ENCODE assay signal across 16 cellular contexts in genomic region chr5:2916076-2916682, GRCh38.
DNase-seq lines count a peak whose midpoint lies in the region; ATAC-seq and TF ChIP-seq lines count a peak whose summit lies in the region.
"Had no signal": no experiment of that assay in that cellular context is flagged by ENCODE, and none has a peak within 500 bp of the region (broad histone marks: within the 10 kb centered on the region; RNA-seq: fewer than 3 reads in every experiment).

No MANE protein-coding gene starts in this region.

- no peaks in the 10 kb centered on the region for H3K9me2 ChIP-seq in GM23338 (ENCODE audit: insufficient read depth)

- TF ChIP-seq POLR2A in spleen (IDR thresholded peaks at IDR 0.05) = no peak

- peak; percentile 18 for TF ChIP-seq CTCF in CD4-positive, alpha-beta T cell (IDR thresholded peaks at IDR 0.05)
- TF ChIP-seq CTCF in GM23338 (conservative IDR thresholded peaks at IDR 0.05; ENCODE audit: low read depth in 2 of 2) = no peak
- no peak for TF ChIP-seq CTCF in spleen (IDR thresholded peaks at IDR 0.05 in 8 of 11, conservative IDR thresholded peaks at IDR 0.05 in 3 of 11)

- CTCF ChIA-PET in CD4-positive, alpha-beta T cell (lab: Charles Lee) = no interaction called here
- CTCF ChIA-PET in HEK293T (lab: Yijun Ruan, JAX) = no interaction called here

- no peaks in the 10 kb centered on the region for H4K20me1 ChIP-seq in GM23338 (replicated peaks; ENCODE audit: insufficient read depth)

- H3K4me2 ChIP-seq in GM23338 = peak overlapping the region; percentile 34
- H3K4me2 ChIP-seq: A549 had no signal

- H3K4me1 Mint-ChIP-seq in CD4-positive, alpha-beta T cell (ENCODE audit: low read depth) = no peaks in the 10 kb centered on the region
- peaks cover 35% of the 10 kb centered on the region for H3K4me1 Mint-ChIP-seq in GM23338

- no peak for ATAC-seq in CD4-positive, alpha-beta T cell (ENCODE audit: poor library complexity)
- ATAC-seq in GM23338 (no peak), HG03135 (IDR thresholded peaks at IDR 0.05; ENCODE audit: unreplicated experiment) (no peak)
- ATAC-seq: A549; CD8-positive, alpha-beta T cell had no signal

- H2AFZ ChIP-seq in GM23338 = no peak overlapping the region
- H2AFZ ChIP-seq: GM23248 had no signal

- H3K27ac Mint-ChIP-seq in CD4-positive, alpha-beta T cell = no peak overlapping the region
- no peak overlapping the region for H3K27ac Mint-ChIP-seq in GM23338
- H3K27ac Mint-ChIP-seq: CD8-positive, alpha-beta T cell had no signal

- peaks cover 28% of the 10 kb centered on the region for H3K4me1 ChIP-seq in GM23338 (ENCODE audit: insufficient read depth)
- H3K4me1 ChIP-seq in spleen = no peaks in the 10 kb centered on the region
- H3K4me1 ChIP-seq: A549, Caco-2 had no signal

- H3K9me3 Mint-ChIP-seq in CD4-positive, alpha-beta T cell = peaks cover 3% of the 10 kb centered on the region
- peaks cover 13% of the 10 kb centered on the region for H3K9me3 Mint-ChIP-seq in GM23338
- H3K9me3 Mint-ChIP-seq: CD8-positive, alpha-beta T cell had no signal

- no peak overlapping the region for H3K27ac ChIP-seq in CD4-positive, alpha-beta T cell (ENCODE audit: low read depth, low read length)
- H3K27ac ChIP-seq in GM23338 (ENCODE audit: low read depth) = no peak overlapping the region
- H3K27ac ChIP-seq in spleen = no peak overlapping the region
- H3K27ac ChIP-seq: A549, GM23248 had no signal

- H3K4me3 Mint-ChIP-seq in CD4-positive, alpha-beta T cell = no peak overlapping the region
- H3K4me3 Mint-ChIP-seq in GM23338 = no peak overlapping the region
- H3K4me3 Mint-ChIP-seq: CD8-positive, alpha-beta T cell had no signal

- H3K9me3 ChIP-seq in CD4-positive, alpha-beta T cell (ENCODE audit: control insufficient read depth, low read length) = no peaks in the 10 kb centered on the region
- H3K9me3 ChIP-seq in spleen = peaks cover 0 to 54% (median 23%) of the 10 kb centered on the region in 8 donors
- H3K9me3 ChIP-seq: A549 had no signal

- H3F3A ChIP-seq in GM23338 (replicated peaks; ENCODE audit: low read depth) = peaks cover 3% of the 10 kb centered on the region

- no peaks in the 10 kb centered on the region for H3K79me2 ChIP-seq in GM23338 (replicated peaks; ENCODE audit: insufficient read depth)

- POLR2A ChIA-PET in CD4-positive, alpha-beta T cell (lab: Charles Lee) = no interaction called here
- POLR2A ChIA-PET in HEK293T (lab: Yijun Ruan, JAX) = interaction anchor here (1.0 kb wide), 1 partner anchor 15 kb away, joined by 3 read pairs; no protein-coding TSS in a partner anchor

- 68 to 82% (median 78%) methylated on average over 4 of the region's 4 CpGs for WGBS in spleen, 5 donors

- H3K36me3 Mint-ChIP-seq in CD4-positive, alpha-beta T cell (ENCODE audit: low read depth) = no peaks in the 10 kb centered on the region
- H3K36me3 Mint-ChIP-seq in GM23338 (ENCODE audit: low read depth) = peaks cover 10% of the 10 kb centered on the region
- H3K36me3 Mint-ChIP-seq: CD8-positive, alpha-beta T cell had no signal

- H3K36me3 ChIP-seq in GM23338 (ENCODE audit: insufficient read depth) (no peaks in the 10 kb centered on the region), spleen (no peaks in the 10 kb centered on the region)
- H3K36me3 ChIP-seq: HAP-1 had no signal

- no peaks in the 10 kb centered on the region for H3K27me3 Mint-ChIP-seq in CD4-positive, alpha-beta T cell
- peaks cover 27% of the 10 kb centered on the region for H3K27me3 Mint-ChIP-seq in GM23338 (ENCODE audit: insufficient read depth, low read depth, poor library complexity)

- DNase-seq in CD4-positive, alpha-beta T cell = no peak
- DNase-seq in GM23338 (ENCODE audit: low spot score) = no peak
- peak; percentile 0 for DNase-seq in HEK293T (ENCODE audit: extremely low spot score)
- no peak for DNase-seq in spleen
- DNase-seq in NK-92 (lab: John Stamatoyannopoulos, UW; ENCODE audit: unreplicated experiment) = no peak
- DNase-seq: 8988T, ACHN, C1 segment of cervical spinal cord, Caco-2, DMS153, DND-41, GM23248 had no signal

- no peaks in the 10 kb centered on the region for H3K27me3 ChIP-seq in CD4-positive, alpha-beta T cell (ENCODE audit: control insufficient read depth, insufficient read depth, low read length)
- H3K27me3 ChIP-seq in GM23338 (ENCODE audit: insufficient read depth) (peaks cover 30% of the 10 kb centered on the region), spleen (replicated peaks in 1 of 7) (no peaks in the 10 kb centered on the region)

- intact Hi-C loops in CD4-positive, alpha-beta T cell (cut with DNase I, micrococcal nuclease) = no loop called here
- intact Hi-C loops in spleen (cut with DNase I; ENCODE audit: low total_unique reads) = no loop called here

- H3K4me3 ChIP-seq in GM23338 = no peak overlapping the region
- no peak overlapping the region for H3K4me3 ChIP-seq in spleen
- H3K4me3 ChIP-seq: A549, GM23248, HAP-1 had no signal

TF ChIP-seq in GM23338, 12 proteins besides CTCF, POLR2A, EP300 and RAD21:
- TF ChIP-seq ZNF331 (CRISPR knock-in tag; IDR thresholded peaks at IDR 0.05; ENCODE audit: low read depth) (no peak), CREB1 (CRISPR knock-in tag; IDR thresholded peaks at IDR 0.05; ENCODE audit: low read depth) (no peak)

TF ChIP-seq in HEK293T, 16 proteins besides CTCF, POLR2A, EP300 and RAD21:
- no peak for TF ChIP-seq PKNOX1 (IDR thresholded peaks at IDR 0.05)
- no peak for TF ChIP-seq BHLHE40 (IDR thresholded peaks at IDR 0.05; ENCODE audit: borderline replicate concordance)
- no peak for TF ChIP-seq LEF1 (IDR thresholded peaks at IDR 0.05; ENCODE audit: borderline replicate concordance)
- no peak for TF ChIP-seq NFRKB (IDR thresholded peaks at IDR 0.05)
- no peak for TF ChIP-seq ELF4 (IDR thresholded peaks at IDR 0.05)
- no peak for TF ChIP-seq FOXA1 (IDR thresholded peaks at IDR 0.05)
- no peak for TF ChIP-seq L3MBTL2 (conservative IDR thresholded peaks at IDR 0.05)
- TF ChIP-seq ZNF384 (IDR thresholded peaks at IDR 0.05) = no peak
- TF ChIP-seq FOXM1 (IDR thresholded peaks at IDR 0.05; ENCODE audit: borderline replicate concordance) = no peak
- no peak for TF ChIP-seq FOXK2 (IDR thresholded peaks at IDR 0.05)
- TF ChIP-seq HDGF (IDR thresholded peaks at IDR 0.05; ENCODE audit: borderline replicate concordance) = no peak
- TF ChIP-seq ARNT (IDR thresholded peaks at IDR 0.05) = no peak
- TF ChIP-seq TARDBP (IDR thresholded peaks at IDR 0.05) = no peak
- TF ChIP-seq SUZ12 (IDR thresholded peaks at IDR 0.05) = no peak
- no peak for TF ChIP-seq CTBP1 (IDR thresholded peaks at IDR 0.05; ENCODE audit: borderline replicate concordance)
- no peak for TF ChIP-seq SP1 (IDR thresholded peaks at IDR 0.05)
